Comparison of ENCODE assay signal across 9 cellular contexts in the genomic region with DNA sequence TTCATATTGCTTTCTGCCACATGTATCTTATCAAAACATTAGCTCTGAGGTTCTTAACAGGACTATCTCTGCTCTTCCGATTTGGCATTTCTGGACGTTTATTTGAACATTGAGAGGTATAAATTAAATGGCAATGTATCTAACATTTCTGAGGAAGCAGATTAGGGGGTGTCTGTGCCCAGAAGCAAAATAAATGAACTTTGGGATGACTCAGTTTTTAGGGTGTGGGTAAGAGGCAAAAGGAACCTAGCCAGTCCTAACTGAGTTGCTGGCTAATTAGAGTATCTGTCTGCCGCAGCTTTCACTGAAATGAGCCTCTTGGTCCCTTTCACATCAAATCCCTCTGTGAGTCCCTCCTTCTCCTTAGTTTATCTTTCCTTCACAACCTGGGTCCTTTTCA. TPM values are rescaled to one million over a fixed set of nuclear protein-coding genes. Genes with fewer than 3 reads are reported as not detected.
A peak's percentile ranks its signal among the peaks of the same experiment; 100 is the strongest.
DNase-seq lines count a peak whose midpoint lies in the region; ATAC-seq and TF ChIP-seq lines count a peak whose summit lies in the region.
"Had no signal": no experiment of that assay in that cellular context is flagged by ENCODE, and none has a peak within 500 bp of the region (broad histone marks: within the 10 kb centered on the region; RNA-seq: fewer than 3 reads in every experiment).

No MANE protein-coding gene starts in this region.

- peak overlapping the region; percentile 86 to 92 (median 90) for H3K27ac ChIP-seq in upper lobe of left lung

- no peaks in the 10 kb centered on the region for H3K36me3 Mint-ChIP-seq in activated naive CD4-positive, alpha-beta T cell treated with anti-CD3 and anti-CD28 coated beads, Interleukin-2, amount 10 ng/mL, durations not matched to agents 7 days and 5 days
- no peaks in the 10 kb centered on the region for H3K36me3 Mint-ChIP-seq in activated naive CD8-positive, alpha-beta T cell treated with anti-CD3 and anti-CD28 coated beads, Interleukin-2, amount 10 ng/mL, durations not matched to agents 7 days and 5 days

- TF ChIP-seq POLR2A in lower leg skin (IDR thresholded peaks at IDR 0.05) (no peak), upper lobe of left lung (IDR thresholded peaks at IDR 0.05) (peak in 1 of 4 donors; percentile 26)

- H3K27me3 ChIP-seq in upper lobe of left lung, result no peaks in the 10 kb centered on the region

- H3K36me3 ChIP-seq in upper lobe of left lung, result no peaks in the 10 kb centered on the region

- no peak for TF ChIP-seq EP300 in upper lobe of left lung (IDR thresholded peaks at IDR 0.05)

- peak overlapping the region; percentile 98 for H3K4me3 Mint-ChIP-seq in activated naive CD4-positive, alpha-beta T cell treated with anti-CD3 and anti-CD28 coated beads, Interleukin-2, amount 10 ng/mL, durations not matched to agents 7 days and 5 days
- peak overlapping the region; percentile 95 for H3K4me3 Mint-ChIP-seq in activated naive CD8-positive, alpha-beta T cell treated with anti-CD3 and anti-CD28 coated beads, Interleukin-2, amount 10 ng/mL, durations not matched to agents 7 days and 5 days

- CTCF ChIA-PET in activated naive CD4-positive, alpha-beta T cell treated with anti-CD3 and anti-CD28 coated beads, Interleukin-2, amount 10 ng/mL, durations not matched to agents 7 days and 5 days (lab: Charles Lee), result no interaction called here

- no peaks in the 10 kb centered on the region for H3K27me3 Mint-ChIP-seq in activated naive CD4-positive, alpha-beta T cell treated with anti-CD3 and anti-CD28 coated beads, Interleukin-2, amount 10 ng/mL, durations not matched to agents 7 days and 5 days
- peaks cover 1% of the 10 kb centered on the region for H3K27me3 Mint-ChIP-seq in activated naive CD8-positive, alpha-beta T cell treated with anti-CD3 and anti-CD28 coated beads, Interleukin-2, amount 10 ng/mL, durations not matched to agents 7 days and 5 days

- POLR2A ChIA-PET in activated naive CD8-positive, alpha-beta T cell treated with anti-CD3 and anti-CD28 coated beads, Interleukin-2, amount 10 ng/mL, durations not matched to agents 7 days and 5 days (lab: Charles Lee), result no interaction called here

- H3K9me3 ChIP-seq in upper lobe of left lung, result no peaks in the 10 kb centered on the region
- H3K9me3 ChIP-seq: mucosa of descending colon had no signal

- no peaks in the 10 kb centered on the region for H3K9me3 Mint-ChIP-seq in activated naive CD4-positive, alpha-beta T cell treated with anti-CD3 and anti-CD28 coated beads, Interleukin-2, amount 10 ng/mL, durations not matched to agents 7 days and 5 days
- no peaks in the 10 kb centered on the region for H3K9me3 Mint-ChIP-seq in activated naive CD8-positive, alpha-beta T cell treated with anti-CD3 and anti-CD28 coated beads, Interleukin-2, amount 10 ng/mL, durations not matched to agents 7 days and 5 days

- no peak for ATAC-seq in activated naive CD8-positive, alpha-beta T cell treated with anti-CD3 and anti-CD28 coated beads, Interleukin-2, amount 10 ng/mL, durations not matched to agents 7 days and 5 days (ENCODE audit: low read depth)
- ATAC-seq in upper lobe of left lung (ENCODE audit: low FRiP score in 2 of 2) (peak in 1 of 2 donors; percentile 39), HG02642 (IDR thresholded peaks at IDR 0.05; ENCODE audit: poor library complexity, unreplicated experiment) (no peak), left colon (no peak)

- no peak for TF ChIP-seq CTCF in lower leg skin (IDR thresholded peaks at IDR 0.05)
- TF ChIP-seq CTCF in upper lobe of left lung (IDR thresholded peaks at IDR 0.05), result no peak

- H3K4me1 ChIP-seq in upper lobe of left lung, result peaks cover 25 to 56% (median 37%) of the 10 kb centered on the region in 4 donors

- H3K27ac Mint-ChIP-seq in activated naive CD4-positive, alpha-beta T cell treated with anti-CD3 and anti-CD28 coated beads, Interleukin-2, amount 10 ng/mL, durations not matched to agents 7 days and 5 days, result no peak overlapping the region
- H3K27ac Mint-ChIP-seq in activated naive CD8-positive, alpha-beta T cell treated with anti-CD3 and anti-CD28 coated beads, Interleukin-2, amount 10 ng/mL, durations not matched to agents 7 days and 5 days, result no peak overlapping the region

- H3K4me1 Mint-ChIP-seq in activated naive CD4-positive, alpha-beta T cell treated with anti-CD3 and anti-CD28 coated beads, Interleukin-2, amount 10 ng/mL, durations not matched to agents 7 days and 5 days, result peaks cover 35% of the 10 kb centered on the region
- H3K4me1 Mint-ChIP-seq in activated naive CD8-positive, alpha-beta T cell treated with anti-CD3 and anti-CD28 coated beads, Interleukin-2, amount 10 ng/mL, durations not matched to agents 7 days and 5 days, result peaks cover 22% of the 10 kb centered on the region

- intact Hi-C loops in lower leg skin (cut with DNase I; ENCODE audit: low total_unique reads) (no loop called here), left colon (cut with DNase I, micrococcal nuclease) (no loop called here)

- DNase-seq in activated naive CD4-positive, alpha-beta T cell treated with anti-CD3 and anti-CD28 coated beads, Interleukin-2, amount 10 ng/mL, durations not matched to agents 7 days and 5 days, result no peak
- DNase-seq in activated naive CD4-positive, alpha-beta T cell (lab: John Stamatoyannopoulos, UW), result no peak
- no peak for DNase-seq in activated naive CD8-positive, alpha-beta T cell treated with anti-CD3 and anti-CD28 coated beads, Interleukin-2, amount 10 ng/mL, durations not matched to agents 7 days and 5 days
- DNase-seq in lower leg skin (ENCODE audit: low spot score in 2 of 2) (no peak), upper lobe of left lung (no peak), NCI-H1105 treated with DMSO at 0.1 percent for 48 hours (lab: John Stamatoyannopoulos, UW) (no peak), left colon (no peak)
- DNase-seq: mucosa of descending colon had no signal

- 9 to 15% methylated on average over 3 of the region's 3 CpGs for WGBS in lower leg skin, 2 donors
- WGBS in upper lobe of left lung, 2 donors, result 2 to 11% methylated on average over 3 of the region's 3 CpGs

- H3K4me3 ChIP-seq in lower leg skin (ENCODE audit: low read depth, poor library complexity, severe bottlenecking) (peak overlapping the region; percentile 28), upper lobe of left lung (peak overlapping the region; percentile 62 to 79 (median 70))

RNA-seq across cellular contexts. Expression of a gene that starts 1.1 kb away (rescaled TPM):
- 1 to 10 TPM; 2.3 to 3.6 TPM for total RNA-seq in activated naive CD8-positive, alpha-beta T cell treated with anti-CD3 and anti-CD28 coated beads, Interleukin-2, amount 10 ng/mL, durations not matched to agents 7 days and 5 days
- total RNA-seq in lower leg skin (10 to 100 TPM; 30.6 to 57.4 (median 44.9) TPM), upper lobe of left lung (100 to 1,000 TPM in 1 of 6 donors, 10 to 100 TPM in 5; 46.1 to 105 (median 55.8) TPM), left colon (1 to 10 TPM; 4.5 to 4.9 TPM)

Comparison
In these comparisons a context has a peak if more than half of its experiments do, and no peak if none do; other contexts are left out.
1. RNA of a gene that starts 1.1 kb away (total RNA-seq): 46.1 to 105 TPM in upper lobe of left lung and 30.6 to 57.4 TPM in lower leg skin; 4.5 to 4.9 TPM in left colon and 2.3 to 3.6 TPM in activated naive CD8-positive, alpha-beta T cell treated with anti-CD3 and anti-CD28 coated beads, Interleukin-2, amount 10 ng/mL, durations not matched to agents 7 days and 5 days; every median in the first group is over 4 times any median in the second.